In the genomic region with DNA sequence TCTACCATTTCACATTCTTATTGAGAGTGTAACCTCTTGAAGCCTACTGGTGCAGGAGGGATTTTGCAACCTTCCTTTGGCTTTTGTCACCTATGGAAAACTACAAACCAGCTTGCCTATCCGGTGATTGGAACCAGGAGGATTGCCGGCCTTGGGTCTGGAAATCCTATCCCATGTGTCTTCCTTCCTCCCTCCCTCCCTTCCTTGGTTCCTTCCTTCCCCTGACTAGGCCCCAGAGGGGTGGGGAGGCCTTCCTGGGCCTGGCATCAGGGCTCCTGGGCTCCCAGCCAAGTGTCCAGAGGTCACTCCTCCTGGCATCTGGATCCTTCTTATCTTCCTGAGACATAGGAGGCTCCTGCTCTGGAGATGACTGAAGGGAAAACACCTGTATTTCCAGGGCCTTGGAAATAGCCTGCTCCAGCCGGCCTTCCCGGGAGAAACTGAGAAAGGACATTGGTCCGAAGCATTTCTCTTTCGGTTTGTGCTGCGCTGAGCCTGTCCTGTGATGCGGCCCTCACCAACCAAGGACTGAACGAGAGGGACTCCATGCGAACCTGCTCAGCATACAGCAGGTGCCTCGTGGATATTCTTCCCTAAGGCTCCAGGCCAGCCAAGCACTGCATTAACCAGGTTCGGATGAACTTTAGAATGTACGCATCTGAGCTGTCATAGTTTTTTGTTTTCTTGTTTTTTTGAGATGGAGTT, we compare ENCODE assay signal across 11 cellular contexts. TPM values are rescaled to one million over a fixed set of nuclear protein-coding genes. Genes with fewer than 3 reads are reported as not detected.
DNase-seq lines count a peak whose midpoint lies in the region; ATAC-seq and TF ChIP-seq lines count a peak whose summit lies in the region.
"Had no signal": no experiment of that assay in that cellular context is flagged by ENCODE, and none has a peak within 500 bp of the region (broad histone marks: within the 10 kb centered on the region; RNA-seq: fewer than 3 reads in every experiment).

No MANE protein-coding gene starts in this region.

- H3K4me2 ChIP-seq in Karpas-422 (ENCODE audit: low read depth, low read length, poor library complexity, severe bottlenecking) = no peak overlapping the region

- no peak for DNase-seq in CD4-positive, CD25-positive, alpha-beta regulatory T cell
- DNase-seq in Peyer's patch = peak in 2 of 3 donors; percentile 94 to 96
- peak; percentile 21 for DNase-seq in fibroblast of mammary gland (ENCODE audit: low read depth)
- no peak for DNase-seq in omental fat pad (ENCODE audit: low spot score)
- DNase-seq in Karpas-422 = no peak
- no peak for DNase-seq in T1000 (lab: John Stamatoyannopoulos, UW)
- DNase-seq in islet precursor cell = no peak
- DNase-seq in dedifferentiated amniotic fluid mesenchymal stem cell (ENCODE audit: extremely low spot score) = no peak
- DNase-seq: DND-41; hippocampal formation; stimulated activated CD4-positive, alpha-beta T cell treated with anti-CD3 and anti-CD28 coated beads, Interleukin-4, amount 100 ng/mL, for 4 hours had no signal

- H3K36me3 Mint-ChIP-seq in CD4-positive, CD25-positive, alpha-beta regulatory T cell = no peaks in the 10 kb centered on the region

- no peak overlapping the region for H2AFZ ChIP-seq in Karpas-422 (ENCODE audit: low read length)

- no peak overlapping the region for H3K4me3 ChIP-seq in CD4-positive, CD25-positive, alpha-beta regulatory T cell (ENCODE audit: low read depth, low read length)
- H3K4me3 ChIP-seq in Peyer's patch (peak overlapping the region in 2 of 4 donors; percentile 38 to 42), fibroblast of mammary gland (ENCODE audit: control insufficient read depth, low read depth, low read length) (no peak overlapping the region), Karpas-422 (ENCODE audit: low read length) (no peak overlapping the region)

- H3K4me3 Mint-ChIP-seq in CD4-positive, CD25-positive, alpha-beta regulatory T cell = no peak overlapping the region

- no peaks in the 10 kb centered on the region for H3K79me2 ChIP-seq in Karpas-422 (ENCODE audit: low read length)

- no peak for ATAC-seq in CD4-positive, CD25-positive, alpha-beta regulatory T cell (ENCODE audit: low read depth in 2 of 2)
- ATAC-seq in omental fat pad (ENCODE audit: low FRiP score) = peak; percentile 6

- no peaks in the 10 kb centered on the region for H3K9me3 ChIP-seq in CD4-positive, CD25-positive, alpha-beta regulatory T cell (ENCODE audit: control insufficient read depth in 2 of 2, low read length in 2 of 2)
- H3K9me3 ChIP-seq in Peyer's patch = no peaks in the 10 kb centered on the region
- no peaks in the 10 kb centered on the region for H3K9me3 ChIP-seq in Karpas-422 (ENCODE audit: low read length)

- peaks cover 11 to 38% (median 23%) of the 10 kb centered on the region in 4 donors for H3K4me1 Mint-ChIP-seq in CD4-positive, CD25-positive, alpha-beta regulatory T cell

- H3K27ac Mint-ChIP-seq in CD4-positive, CD25-positive, alpha-beta regulatory T cell = peak overlapping the region in 2 of 3 donors; percentile 41 to 56

- no peak for TF ChIP-seq CTCF in Peyer's patch (IDR thresholded peaks at IDR 0.05)
- TF ChIP-seq CTCF in fibroblast of mammary gland (conservative IDR thresholded peaks at IDR 0.05; ENCODE audit: control insufficient read depth, insufficient read depth, low read depth, low read length) = no peak
- no peak for TF ChIP-seq CTCF in omental fat pad (IDR thresholded peaks at IDR 0.05)

- H3K27me3 Mint-ChIP-seq in CD4-positive, CD25-positive, alpha-beta regulatory T cell = no peaks in the 10 kb centered on the region

- H3K27ac ChIP-seq in CD4-positive, CD25-positive, alpha-beta regulatory T cell (ENCODE audit: insufficient read depth, low read length, poor library complexity, severe bottlenecking) = no peak overlapping the region
- peak overlapping the region; percentile 68 to 96 (median 90) for H3K27ac ChIP-seq in Peyer's patch
- no peak overlapping the region for H3K27ac ChIP-seq in Karpas-422 (ENCODE audit: low read length)

- H3K4me1 ChIP-seq in CD4-positive, CD25-positive, alpha-beta regulatory T cell (ENCODE audit: control insufficient read depth, insufficient read depth, low read length, poor library complexity, severe bottlenecking) = peaks cover 22% of the 10 kb centered on the region
- H3K4me1 ChIP-seq in Peyer's patch (peaks cover 0 to 78% (median 32%) of the 10 kb centered on the region in 4 donors), Karpas-422 (ENCODE audit: low read length) (peaks cover 16% of the 10 kb centered on the region)

- H3K9me3 Mint-ChIP-seq in CD4-positive, CD25-positive, alpha-beta regulatory T cell = no peaks in the 10 kb centered on the region

- peak; percentile 37 to 81 for TF ChIP-seq POLR2A in Peyer's patch (IDR thresholded peaks at IDR 0.05)

- no peaks in the 10 kb centered on the region for H3K36me3 ChIP-seq in CD4-positive, CD25-positive, alpha-beta regulatory T cell (ENCODE audit: control insufficient read depth, insufficient read depth, low read length)
- H3K36me3 ChIP-seq in Peyer's patch (no peaks in the 10 kb centered on the region), Karpas-422 (ENCODE audit: insufficient read depth, low read length) (no peaks in the 10 kb centered on the region)

- no peaks in the 10 kb centered on the region for H3K27me3 ChIP-seq in CD4-positive, CD25-positive, alpha-beta regulatory T cell (ENCODE audit: control insufficient read depth, insufficient read depth, low read length)
- H3K27me3 ChIP-seq in Peyer's patch = no peaks in the 10 kb centered on the region
- H3K27me3 ChIP-seq in Karpas-422 (ENCODE audit: low read length) = no peaks in the 10 kb centered on the region

- no peaks in the 10 kb centered on the region for H3K9me2 ChIP-seq in Karpas-422 (replicated peaks; ENCODE audit: insufficient read depth, low read length)

- no peak overlapping the region for H3K9ac ChIP-seq in Karpas-422 (ENCODE audit: low read length)

- no peaks in the 10 kb centered on the region for H4K20me1 ChIP-seq in Karpas-422 (ENCODE audit: insufficient read depth, low read depth, low read length)

RNA-seq across cellular contexts. Expression of gene PSMA6, which starts 43.4 kb away (rescaled TPM):
- 132 TPM for total RNA-seq in CD4-positive, CD25-positive, alpha-beta regulatory T cell
- 100 to 1,000 TPM; 330 to 480 (median 385) TPM for polyA plus RNA-seq in CD4-positive, CD25-positive, alpha-beta regulatory T cell
- 100 to 1,000 TPM in 3 of 4 donors, 10 to 100 TPM in 1; 73.6 to 136 (median 116) TPM for total RNA-seq in Peyer's patch
- total RNA-seq in omental fat pad = 100 to 1,000 TPM; 158 to 180 (median 170) TPM
- total RNA-seq in Karpas-422 (2014; rRNA removed; shearing (Covaris generic); ENCODE audit: low replicate concordance) = 327 and 344 TPM in 2 replicates

Comparison
In these comparisons a context has a peak if more than half of its experiments do, and no peak if none do; other contexts are left out.
1. DNase-seq: peak in Peyer's patch (2 of 3) and fibroblast of mammary gland (single experiment); none in CD4-positive, CD25-positive, alpha-beta regulatory T cell (0 of 3), omental fat pad (single experiment), Karpas-422 (single experiment), T1000 (single experiment), islet precursor cell (single experiment) and dedifferentiated amniotic fluid mesenchymal stem cell (single experiment).
2. H3K27ac ChIP-seq: peak in Peyer's patch (4 of 4); none in CD4-positive, CD25-positive, alpha-beta regulatory T cell (single experiment) and Karpas-422 (single experiment).